12 cellular contexts compared by ENCODE assay signal in genomic region chr6:31677955-31678354, GRCh38. TPM values are rescaled to one million over a fixed set of nuclear protein-coding genes. Genes with fewer than 3 reads are reported as not detected.
DNase-seq lines count a peak whose midpoint lies in the region; ATAC-seq, FAIRE-seq and TF ChIP-seq lines count a peak whose summit lies in the region.
"Had no signal": no experiment of that assay in that cellular context is flagged by ENCODE, and none has a peak within 500 bp of the region (broad histone marks: within the 10 kb centered on the region; RNA-seq: fewer than 3 reads in every experiment).

No MANE protein-coding gene starts in this region.

- no peaks in the 10 kb centered on the region for H3K9me3 ChIP-seq in HEK293 (ENCODE audit: control insufficient read depth, insufficient read depth, low read depth, low read length)
- no peaks in the 10 kb centered on the region for H3K9me3 ChIP-seq in T-helper 17 cell (ENCODE audit: control insufficient read depth, low read length, poor library complexity, severe bottlenecking)
- H3K9me3 ChIP-seq in K562 (replicated peaks; ENCODE audit: control insufficient read depth, insufficient read depth, low read depth, low read length): no peaks in the 10 kb centered on the region
- H3K9me3 ChIP-seq: A549, BE2C had no signal

- H3K27ac ChIP-seq in HEK293 (ENCODE audit: extremely low read depth, low read depth, low read length) (no peak overlapping the region), K562 (ENCODE audit: extremely low read depth, low read depth, low read length) (no peak overlapping the region)
- H3K27ac ChIP-seq: A549 had no signal

- no TSS peak for BruUV-seq in K562 (replicated peaks; lab: Mats Ljungman, UMichigan)

- H3K79me2 ChIP-seq in K562 (ENCODE audit: control insufficient read depth, insufficient read depth, low read length): no peaks in the 10 kb centered on the region

- peaks cover 2% of the 10 kb centered on the region for H3K36me3 Mint-ChIP-seq in T-helper 17 cell (ENCODE audit: low read depth)
- peaks cover 6% of the 10 kb centered on the region for H3K36me3 Mint-ChIP-seq in activated CD4-positive, alpha-beta T cell treated with anti-CD3 and anti-CD28 coated beads, Interleukin-2, amount 10 ng/mL, durations not matched to agents 24 days and 14 days (ENCODE audit: low read depth)

- H3K4me1 Mint-ChIP-seq in T-helper 17 cell: peaks cover 31% of the 10 kb centered on the region
- peaks cover 25% of the 10 kb centered on the region for H3K4me1 Mint-ChIP-seq in activated CD4-positive, alpha-beta T cell treated with anti-CD3 and anti-CD28 coated beads, Interleukin-2, amount 10 ng/mL, durations not matched to agents 24 days and 14 days

- no peak overlapping the region for H3K4me3 ChIP-seq in HEK293 (ENCODE audit: low read depth, low read length)
- no peak overlapping the region for H3K4me3 ChIP-seq in K562
- H3K4me3 ChIP-seq: A549 had no signal

- 12% methylated on average over 8 of the region's 8 CpGs for WGBS in K562 (ENCODE audit: insufficient coverage, low coverage, missing lambda C conversion rate)

- DNase-seq in T-helper 17 cell (no peak), K562 (ENCODE audit: extremely low read depth in 1 of 4, low spot score in 3 of 4) (no peak), cerebellar nuclear complex (lab: John Stamatoyannopoulos, UW) (no peak)
- DNase-seq in activated CD4-positive, alpha-beta T cell treated with anti-CD3 and anti-CD28 coated beads, Interleukin-2, amount 10 ng/mL, durations not matched to agents 24 days and 14 days: no peak
- DNase-seq: BE2C, DMS53, GF-D8 had no signal

- ATAC-seq in T-helper 17 cell: no peak
- no peak for ATAC-seq in K562
- no peak for ATAC-seq in GM18873 (IDR thresholded peaks at IDR 0.05; ENCODE audit: low FRiP score, unreplicated experiment)
- ATAC-seq: A549, HCT116 had no signal

- no peak overlapping the region; the same call in 1 of the 2 replicates for H3K4me2 ChIP-seq in K562 (ENCODE audit: insufficient read depth, low read length)

- no peaks in the 10 kb centered on the region for H3K27me3 Mint-ChIP-seq in T-helper 17 cell
- no peaks in the 10 kb centered on the region for H3K27me3 Mint-ChIP-seq in activated CD4-positive, alpha-beta T cell treated with anti-CD3 and anti-CD28 coated beads, Interleukin-2, amount 10 ng/mL, durations not matched to agents 24 days and 14 days

- intact Hi-C loops in K562 (cut with micrococcal nuclease): no loop called here
- intact Hi-C loops in activated CD4-positive, alpha-beta T cell treated with anti-CD3 and anti-CD28 coated beads, Interleukin-2, amount 10 ng/mL, durations not matched to agents 24 days and 14 days (cut with micrococcal nuclease): no loop called here

- H2AFZ ChIP-seq in K562 (ENCODE audit: low read depth, low read length): peak overlapping the region; percentile 16; the same call in 1 of the 2 replicates

- in situ Hi-C loops in K562 (cut with MboI): no loop called here

- POLR2A ChIA-PET in HEK293 (lab: Yijun Ruan, JAX) (interaction anchor here (1.0 to 1.5 kb wide), 4 partner anchors 17 to 150 kb away, joined by 3 to 6 read pairs (median 6); partner anchors contain the start of genes ABHD16A, C6orf47, CLIC1 and HSPA1B), K562 (lab: Yijun Ruan, JAX) (interaction anchor here (0.6 to 3.6 kb wide), 15 partner anchors 8 to 522 kb away, joined by 3 to 33 read pairs (median 4); partner anchors contain the start of genes BAG6, C6orf47, CSNK2B and GPANK1)

- no peak for TF ChIP-seq EP300 in K562 (IDR thresholded peaks at IDR 0.05; ENCODE audit: low read length)

- no peak for TF ChIP-seq RAD21 in K562 (CRISPR knock-in tag; conservative IDR thresholded peaks at IDR 0.05 in 1 of 2, IDR thresholded peaks at IDR 0.05 in 1 of 2)

- CTCF ChIA-PET in HEK293 (lab: Yijun Ruan, JAX) (interaction anchor here (0.5 to 1.3 kb wide), 6 partner anchors 11 to 275 kb away, joined by 3 to 6 read pairs (median 3); partner anchors contain the start of genes ATP6V1G2 and MSH5), K562 (lab: Yijun Ruan, JAX; ENCODE audit: low intra/inter-chr PET ratio) (no interaction called here)

- H3K27me3 ChIP-seq in K562 (ENCODE audit: control insufficient read depth in 2 of 2, insufficient read depth in 2 of 2, low read length in 2 of 2): no peaks in the 10 kb centered on the region
- H3K27me3 ChIP-seq: BE2C had no signal

- no peak for TF ChIP-seq POLR2A in K562 (conservative IDR thresholded peaks at IDR 0.05)

- peak overlapping the region in 1 of 2 experiments; percentile 0; a peak in 1 of 4 replicates for H3K9ac ChIP-seq in K562 (ENCODE audit: insufficient read depth in 1 of 2, low read depth in 2 of 2, low read length in 2 of 2)

- H4K20me1 ChIP-seq in K562 (replicated peaks; ENCODE audit: control insufficient read depth, insufficient read depth, low read length): no peaks in the 10 kb centered on the region

- H3K4me1 ChIP-seq in HEK293 (ENCODE audit: control insufficient read depth, insufficient read depth, low read length): no peaks in the 10 kb centered on the region; the same call in 1 of the 2 replicates
- H3K4me1 ChIP-seq in K562 (replicated peaks in 1 of 2; ENCODE audit: control insufficient read depth in 2 of 2, insufficient read depth in 2 of 2, low read length in 2 of 2): peaks cover 9 to 15% of the 10 kb centered on the region in 2 experiments
- H3K4me1 ChIP-seq: BE2C had no signal

- TF ChIP-seq CTCF in HEK293 (tag by site-specific recombination; IDR thresholded peaks at IDR 0.05): no peak
- TF ChIP-seq CTCF in K562 (IDR thresholded peaks at IDR 0.05 in 2 of 3, conservative IDR thresholded peaks at IDR 0.05 in 1 of 3; ENCODE audit: insufficient read depth in 2 of 3, low read depth in 1 of 3, low read length in 3 of 3): no peak

- no peaks in the 10 kb centered on the region for H3K9me1 ChIP-seq in K562 (ENCODE audit: control insufficient read depth, insufficient read depth, low read length)

- FAIRE-seq in K562 (lab: Jason Lieb, UNC): no peak
- FAIRE-seq: A549, H54 had no signal

- H3K36me3 ChIP-seq in HEK293 (ENCODE audit: control insufficient read depth in 2 of 2, insufficient read depth in 1 of 2, low read length in 2 of 2): peaks cover under 1 to 9% of the 10 kb centered on the region in 2 experiments; a peak in 2 of 3 replicates
- peaks cover 12% of the 10 kb centered on the region for H3K36me3 ChIP-seq in K562 (ENCODE audit: control insufficient read depth, insufficient read depth, low read length)

- peak overlapping the region; percentile 67 for H3K27ac Mint-ChIP-seq in T-helper 17 cell
- no peak overlapping the region for H3K27ac Mint-ChIP-seq in activated CD4-positive, alpha-beta T cell treated with anti-CD3 and anti-CD28 coated beads, Interleukin-2, amount 10 ng/mL, durations not matched to agents 24 days and 14 days

- H3K9me3 Mint-ChIP-seq in activated CD4-positive, alpha-beta T cell treated with anti-CD3 and anti-CD28 coated beads, Interleukin-2, amount 10 ng/mL, durations not matched to agents 24 days and 14 days: no peaks in the 10 kb centered on the region

- no peak overlapping the region for H3K4me3 Mint-ChIP-seq in T-helper 17 cell
- no peak overlapping the region for H3K4me3 Mint-ChIP-seq in activated CD4-positive, alpha-beta T cell treated with anti-CD3 and anti-CD28 coated beads, Interleukin-2, amount 10 ng/mL, durations not matched to agents 24 days and 14 days

RNA-seq across cellular contexts. Expression of gene LY6G5C, which starts 2.9 kb away (rescaled TPM):
- total RNA-seq in T-helper 17 cell (1 to 10 TPM; 3.8 to 4.6 TPM), K562 (2014; rRNA removed) (not detected in 2 replicates), K562 (2014; rRNA removed; fragmentation: Illumina TruSeq; extraction: Trizol) (0.15 TPM in 1 of 2 replicates, not detected in the other), K562 (2015; rRNA removed; fragmentation: Illumina TruSeq; extraction: Trizol) (not detected in 2 replicates), K562 (2021) (0.60 and 0.74 TPM in 2 replicates)
- 2.2 and 9.2 TPM in 2 replicates for total RNA-seq in K562 (2011; cell fraction: chromatin; rRNA removed; ENCODE audit: low replicate concordance)
- 1.1 and 2.3 TPM in 2 replicates for total RNA-seq in K562 (2011; cell fraction: nucleolus; rRNA removed)
- 2.3 and 3.8 TPM in 2 replicates for total RNA-seq in K562 (2011; cell fraction: nucleoplasm; rRNA removed)
- polyA plus RNA-seq in K562 (2011; rRNA removed) (0.43 and 0.46 TPM in 2 replicates), K562 (2014; fragmentation: Illumina TruSeq; extraction: Trizol) (0.67 and 1.3 TPM in 2 replicates), K562 (2014; fragmentation: Nextera tagmentation; extraction: Ambion mirVana) (under 1 TPM in 1 of 2 experiments, not detected in 1; 0.10 TPM), K562 (2014; rRNA removed) (not detected in 2 replicates)
- 0.60 and 0.71 TPM in 2 replicates for polyA plus RNA-seq in K562 (2011; cell fraction: cytosol; rRNA removed)
- polyA plus RNA-seq in K562 (2011; cell fraction: nucleus; rRNA removed): 1.6 and 1.9 TPM in 2 replicates
- polyA plus RNA-seq in K562 (2012): 0.69 and 0.85 TPM in 2 replicates
- not detected in 2 replicates for polyA minus RNA-seq in K562 (2011; rRNA and poly(A)+ RNA removed)
- not detected in 2 replicates for polyA minus RNA-seq in K562 (2011; cell fraction: cytosol; rRNA and poly(A)+ RNA removed)
- polyA minus RNA-seq in K562 (2011; cell fraction: nucleus; rRNA and poly(A)+ RNA removed): 0.40 and 0.67 TPM in 2 replicates
- 4.1 and 4.9 TPM in 2 replicates for total RNA-seq in activated CD4-positive, alpha-beta T cell treated with anti-CD3 and anti-CD28 coated beads, Interleukin-2, amount 10 ng/mL, durations not matched to agents 24 days and 14 days

RNA-seq across cellular contexts. Expression of gene LY6G5B, which starts 8.2 kb away (rescaled TPM):
- total RNA-seq in T-helper 17 cell (10 to 100 TPM; 27.6 to 32.7 TPM), K562 (2014; rRNA removed) (6.0 and 6.3 TPM in 2 replicates), K562 (2014; rRNA removed; fragmentation: Illumina TruSeq; extraction: Trizol) (7.5 and 9.0 TPM in 2 replicates), K562 (2015; rRNA removed; fragmentation: Illumina TruSeq; extraction: Trizol) (6.0 and 7.9 TPM in 2 replicates), K562 (2021) (18.4 and 24.6 TPM in 2 replicates)
- total RNA-seq in K562 (2011; cell fraction: chromatin; rRNA removed; ENCODE audit: low replicate concordance): 184 and 285 TPM in 2 replicates
- total RNA-seq in K562 (2011; cell fraction: nucleolus; rRNA removed): 96.9 and 102 TPM in 2 replicates
- 162 and 291 TPM in 2 replicates for total RNA-seq in K562 (2011; cell fraction: nucleoplasm; rRNA removed)
- polyA plus RNA-seq in K562 (2011; rRNA removed) (14.6 and 22.5 TPM in 2 replicates), K562 (2014; fragmentation: Illumina TruSeq; extraction: Trizol) (25.9 and 27.0 TPM in 2 replicates), K562 (2014; fragmentation: Nextera tagmentation; extraction: Ambion mirVana) (1 to 10 TPM; 6.6 to 7.2 TPM), K562 (2014; rRNA removed) (16.8 and 19.9 TPM in 2 replicates)
- polyA plus RNA-seq in K562 (2011; cell fraction: cytosol; rRNA removed): 5.2 and 9.9 TPM in 2 replicates
- polyA plus RNA-seq in K562 (2011; cell fraction: nucleus; rRNA removed): 157 and 230 TPM in 2 replicates
- polyA plus RNA-seq in K562 (2012): 35.6 and 41.6 TPM in 2 replicates
- 15.7 and 17.5 TPM in 2 replicates for polyA minus RNA-seq in K562 (2011; rRNA and poly(A)+ RNA removed)
- polyA minus RNA-seq in K562 (2011; cell fraction: cytosol; rRNA and poly(A)+ RNA removed): 2.4 and 7.8 TPM in 2 replicates
- 17.2 and 24.9 TPM in 2 replicates for polyA minus RNA-seq in K562 (2011; cell fraction: nucleus; rRNA and poly(A)+ RNA removed)
- 32.8 and 33.5 TPM in 2 replicates for total RNA-seq in activated CD4-positive, alpha-beta T cell treated with anti-CD3 and anti-CD28 coated beads, Interleukin-2, amount 10 ng/mL, durations not matched to agents 24 days and 14 days

RNA-seq across cellular contexts. Expression of gene CSNK2B, which starts 12.1 kb away (rescaled TPM):
- total RNA-seq in T-helper 17 cell: 100 to 1,000 TPM; 104 to 107 TPM
- total RNA-seq in K562 (2011; cell fraction: chromatin; rRNA removed; ENCODE audit: low replicate concordance): 260 and 394 TPM in 2 replicates
- total RNA-seq in K562 (2011; cell fraction: nucleolus; rRNA removed): 152 and 173 TPM in 2 replicates
- total RNA-seq in K562 (2011; cell fraction: nucleoplasm; rRNA removed): 222 and 269 TPM in 2 replicates
- total RNA-seq in K562 (2014; rRNA removed): 540 and 633 TPM in 2 replicates
- total RNA-seq in K562 (2014; rRNA removed; fragmentation: Illumina TruSeq; extraction: Trizol): 434 and 461 TPM in 2 replicates
- 501 and 527 TPM in 2 replicates for total RNA-seq in K562 (2015; rRNA removed; fragmentation: Illumina TruSeq; extraction: Trizol)
- total RNA-seq in K562 (2021): 512 and 529 TPM in 2 replicates
- polyA plus RNA-seq in K562 (2011; rRNA removed): 120 and 179 TPM in 2 replicates
- 389 and 405 TPM in 2 replicates for polyA plus RNA-seq in K562 (2011; cell fraction: cytosol; rRNA removed)
- 398 and 493 TPM in 2 replicates for polyA plus RNA-seq in K562 (2011; cell fraction: nucleus; rRNA removed)
- 775 and 1,051 TPM in 2 replicates for polyA plus RNA-seq in K562 (2012)
- polyA plus RNA-seq in K562 (2014; fragmentation: Illumina TruSeq; extraction: Trizol): 1,018 and 1,126 TPM in 2 replicates
- 100 to 1,000 TPM; 870 to 972 TPM for polyA plus RNA-seq in K562 (2014; fragmentation: Nextera tagmentation; extraction: Ambion mirVana)
- polyA plus RNA-seq in K562 (2014; rRNA removed): 237 and 259 TPM in 2 replicates
- polyA minus RNA-seq in K562 (2011; rRNA and poly(A)+ RNA removed): 244 and 291 TPM in 2 replicates
- polyA minus RNA-seq in K562 (2011; cell fraction: cytosol; rRNA and poly(A)+ RNA removed): 191 and 211 TPM in 2 replicates
- 77.7 and 105 TPM in 2 replicates for polyA minus RNA-seq in K562 (2011; cell fraction: nucleus; rRNA and poly(A)+ RNA removed)
- total RNA-seq in activated CD4-positive, alpha-beta T cell treated with anti-CD3 and anti-CD28 coated beads, Interleukin-2, amount 10 ng/mL, durations not matched to agents 24 days and 14 days: 288 and 302 TPM in 2 replicates

RNA-seq across cellular contexts. Expression of gene GPANK1, which starts 13.2 kb away (rescaled TPM):
- total RNA-seq in T-helper 17 cell (10 to 100 TPM in 1 of 2 donors, 1 to 10 TPM in 1; 9.2 to 11.9 TPM), K562 (2014; rRNA removed) (63.9 and 66.3 TPM in 2 replicates), K562 (2014; rRNA removed; fragmentation: Illumina TruSeq; extraction: Trizol) (33.8 and 41.2 TPM in 2 replicates), K562 (2015; rRNA removed; fragmentation: Illumina TruSeq; extraction: Trizol) (46.3 and 47.4 TPM in 2 replicates), K562 (2021) (54.6 and 55.4 TPM in 2 replicates)
- total RNA-seq in K562 (2011; cell fraction: chromatin; rRNA removed; ENCODE audit: low replicate concordance): 47.6 and 87.1 TPM in 2 replicates
- total RNA-seq in K562 (2011; cell fraction: nucleolus; rRNA removed): 67.0 and 79.7 TPM in 2 replicates
- 60.5 and 67.5 TPM in 2 replicates for total RNA-seq in K562 (2011; cell fraction: nucleoplasm; rRNA removed)
- polyA plus RNA-seq in K562 (2011; rRNA removed) (41.7 and 42.6 TPM in 2 replicates), K562 (2014; fragmentation: Illumina TruSeq; extraction: Trizol) (97.0 and 111 TPM in 2 replicates), K562 (2014; fragmentation: Nextera tagmentation; extraction: Ambion mirVana) (10 to 100 TPM; 32.2 to 38.0 TPM), K562 (2014; rRNA removed) (77.8 and 92.2 TPM in 2 replicates)
- polyA plus RNA-seq in K562 (2011; cell fraction: cytosol; rRNA removed): 55.8 and 78.7 TPM in 2 replicates
- polyA plus RNA-seq in K562 (2011; cell fraction: nucleus; rRNA removed): 44.5 and 50.7 TPM in 2 replicates
- 53.6 and 55.1 TPM in 2 replicates for polyA plus RNA-seq in K562 (2012)
- 23.7 and 24.2 TPM in 2 replicates for polyA minus RNA-seq in K562 (2011; rRNA and poly(A)+ RNA removed)
- 15.0 and 16.1 TPM in 2 replicates for polyA minus RNA-seq in K562 (2011; cell fraction: cytosol; rRNA and poly(A)+ RNA removed)
- polyA minus RNA-seq in K562 (2011; cell fraction: nucleus; rRNA and poly(A)+ RNA removed): 27.9 and 38.1 TPM in 2 replicates
- total RNA-seq in activated CD4-positive, alpha-beta T cell treated with anti-CD3 and anti-CD28 coated beads, Interleukin-2, amount 10 ng/mL, durations not matched to agents 24 days and 14 days: 32.9 and 33.6 TPM in 2 replicates

RNA-seq across cellular contexts. Expression of gene C6orf47, which starts 17.4 kb away (rescaled TPM):
- total RNA-seq in T-helper 17 cell (10 to 100 TPM; 13.3 to 16.9 TPM), K562 (2014; rRNA removed) (43.8 and 44.3 TPM in 2 replicates), K562 (2014; rRNA removed; fragmentation: Illumina TruSeq; extraction: Trizol) (24.7 and 24.9 TPM in 2 replicates), K562 (2015; rRNA removed; fragmentation: Illumina TruSeq; extraction: Trizol) (39.3 and 41.0 TPM in 2 replicates), K562 (2021) (28.0 and 33.2 TPM in 2 replicates)
- 18.1 and 40.4 TPM in 2 replicates for total RNA-seq in K562 (2011; cell fraction: chromatin; rRNA removed; ENCODE audit: low replicate concordance)
- total RNA-seq in K562 (2011; cell fraction: nucleolus; rRNA removed): 34.1 and 39.2 TPM in 2 replicates
- total RNA-seq in K562 (2011; cell fraction: nucleoplasm; rRNA removed): 28.1 and 30.1 TPM in 2 replicates
- polyA plus RNA-seq in K562 (2011; rRNA removed) (11.0 and 14.6 TPM in 2 replicates), K562 (2014; fragmentation: Illumina TruSeq; extraction: Trizol) (27.0 and 33.8 TPM in 2 replicates), K562 (2014; fragmentation: Nextera tagmentation; extraction: Ambion mirVana) (under 1 TPM; 0.14 to 0.27 TPM), K562 (2014; rRNA removed) (38.1 and 38.7 TPM in 2 replicates)
- 10.6 and 16.9 TPM in 2 replicates for polyA plus RNA-seq in K562 (2011; cell fraction: cytosol; rRNA removed)
- 7.7 and 10.6 TPM in 2 replicates for polyA plus RNA-seq in K562 (2011; cell fraction: nucleus; rRNA removed)
- polyA plus RNA-seq in K562 (2012): 31.5 and 32.4 TPM in 2 replicates
- 11.3 and 12.1 TPM in 2 replicates for polyA minus RNA-seq in K562 (2011; rRNA and poly(A)+ RNA removed)
- polyA minus RNA-seq in K562 (2011; cell fraction: cytosol; rRNA and poly(A)+ RNA removed): 8.6 and 11.6 TPM in 2 replicates
- polyA minus RNA-seq in K562 (2011; cell fraction: nucleus; rRNA and poly(A)+ RNA removed): 14.7 and 20.5 TPM in 2 replicates
- total RNA-seq in activated CD4-positive, alpha-beta T cell treated with anti-CD3 and anti-CD28 coated beads, Interleukin-2, amount 10 ng/mL, durations not matched to agents 24 days and 14 days: 16.8 and 17.9 TPM in 2 replicates

Comparison
In these comparisons a context has a peak if more than half of its experiments do, and no peak if none do; other contexts are left out.
1. Of the 44 proteins assayed by ChIP-seq in both K562 and HEK293: peak only in K562: ZEB2; only in HEK293: none; in both: none; in neither: 43.